Comparison of ENCODE assay signal across 13 cellular contexts in genomic region chr5:123429221-123429954, GRCh38. TPM values are rescaled to one million over a fixed set of nuclear protein-coding genes. Genes with fewer than 3 reads are reported as not detected.
DNase-seq lines count a peak whose midpoint lies in the region; ATAC-seq, FAIRE-seq and TF ChIP-seq lines count a peak whose summit lies in the region.
"Had no signal": no experiment of that assay in that cellular context is flagged by ENCODE, and none has a peak within 500 bp of the region (broad histone marks: within the 10 kb centered on the region; RNA-seq: fewer than 3 reads in every experiment).

No MANE protein-coding gene starts in this region.

- H3K9me2 ChIP-seq in Karpas-422 (replicated peaks; ENCODE audit: insufficient read depth, low read length) = no peaks in the 10 kb centered on the region

- H3K79me2 ChIP-seq in Karpas-422 (ENCODE audit: low read length) = no peaks in the 10 kb centered on the region
- no peaks in the 10 kb centered on the region for H3K79me2 ChIP-seq in H1 (ENCODE audit: control insufficient read depth in 1 of 2, insufficient read depth in 2 of 2, low read length in 2 of 2)

- H3K9ac ChIP-seq in Karpas-422 (ENCODE audit: low read length) = no peak overlapping the region
- no peak overlapping the region for H3K9ac ChIP-seq in H1 (replicated peaks in 1 of 4; ENCODE audit: extremely low read depth in 1 of 4, low read depth in 3 of 4, low read length in 3 of 4)

- H2AFZ ChIP-seq in Karpas-422 (ENCODE audit: low read length) (no peak overlapping the region), H1 (ENCODE audit: low read length) (peak overlapping the region; percentile 27; the same call in 1 of the 2 replicates)

- H2BK12ac ChIP-seq in H1 (ENCODE audit: low read depth, low read length) = no peak overlapping the region

- H3K9me3 ChIP-seq in Karpas-422 (ENCODE audit: low read length) = no peaks in the 10 kb centered on the region
- H3K9me3 ChIP-seq in H1 (ENCODE audit: insufficient read depth in 2 of 2, low read depth in 1 of 2, low read length in 1 of 2) = no peaks in the 10 kb centered on the region
- no peaks in the 10 kb centered on the region for H3K9me3 ChIP-seq in transverse colon

- H3K14ac ChIP-seq in H1 (ENCODE audit: insufficient read length) = no peak overlapping the region

- TF ChIP-seq RAD21 in H1 (IDR thresholded peaks at IDR 0.05 in 1 of 2, conservative IDR thresholded peaks at IDR 0.05 in 1 of 2; ENCODE audit: low read depth in 2 of 2, low read length in 2 of 2) = no peak

- ATAC-seq in omental fat pad (ENCODE audit: low FRiP score) (peak; percentile 54), HG02759 (IDR thresholded peaks at IDR 0.05; ENCODE audit: unreplicated experiment) (no peak)
- ATAC-seq: stimulated activated naive B cell treated with anti-CD40 and anti-IgM and Interleukin-4, amounts not matched to agents 10 μg/mL and 1 μg/mL and 100 μg/mL, for 72 hours had no signal

- in situ Hi-C loops in transverse colon (cut with MboI; ENCODE audit: low pct_ligation_motif_present in 1 of 4, low pct_unique_long_range_greater_than_20kb in 1 of 4, low sequenced_read_pairs in 3 of 4) = no loop called here

- WGBS in H1 (ENCODE audit: extremely low coverage in 1 of 2, insufficient coverage in 1 of 2, insufficient read length in 1 of 2, insufficient replicate concordance in 2 of 2, low coverage in 1 of 2, low lambda C conversion rate in 2 of 2, missing lambda C conversion rate in 1 of 2), 2 experiments = 86% methylated on average over 3 of the region's 3 CpGs; no CpG with 5 or more reads in 1 of the 2 experiments
- 90 to 93% methylated on average over 2 to 3 of the region's 3 CpGs for WGBS in transverse colon (ENCODE audit: low coverage in 1 of 2), 2 donors

- H2BK20ac ChIP-seq in H1 (ENCODE audit: low read length) = 0 out of 2 replicates have a peak overlapping the region, but pooled peaks have one; percentile 37

- no peaks in the 10 kb centered on the region for H3K79me1 ChIP-seq in H1 (ENCODE audit: low read depth, low read length)

- H2BK5ac ChIP-seq in H1 (ENCODE audit: low read depth, low read length) = no peak overlapping the region

- POLR2A ChIA-PET in H1 (lab: Charles Lee; ENCODE audit: partially characterized antibody) = no interaction called here

- H3K4me3 ChIP-seq in Karpas-422 (ENCODE audit: low read length) (no peak overlapping the region), H1 (ENCODE audit: extremely low read depth in 1 of 4, insufficient read depth in 2 of 4, low read depth in 3 of 4, low read length in 4 of 4) (no peak overlapping the region), transverse colon (no peak overlapping the region)

- no peak overlapping the region for H4K5ac ChIP-seq in H1 (ENCODE audit: insufficient read length, low read depth, low read length)

- H3K36me3 ChIP-seq in Karpas-422 (ENCODE audit: insufficient read depth, low read length) (no peaks in the 10 kb centered on the region), H1 (ENCODE audit: control insufficient read depth in 2 of 4, insufficient read depth in 4 of 4, low read length in 3 of 4) (no peaks in the 10 kb centered on the region), transverse colon (no peaks in the 10 kb centered on the region)

- H3K27me3 ChIP-seq in Karpas-422 (ENCODE audit: low read length) (no peaks in the 10 kb centered on the region), H1 (replicated peaks in 1 of 4; ENCODE audit: control insufficient read depth in 3 of 4, extremely low read depth in 1 of 4, insufficient read depth in 3 of 4, low read length in 3 of 4) (no peaks in the 10 kb centered on the region), transverse colon (no peaks in the 10 kb centered on the region)

- peak; percentile 37 for DNase-seq in SIG-M5 treated with dmso at 0.1 percent for 504 hours (lab: John Stamatoyannopoulos, UW; ENCODE audit: unreplicated experiment)
- no peak for DNase-seq in SIG-M5 (lab: John Stamatoyannopoulos, UW)
- peak; percentile 19 for DNase-seq in Karpas-422
- DNase-seq in H1 (ENCODE audit: low read depth in 1 of 2, low spot score in 2 of 2) = no peak
- DNase-seq in omental fat pad (ENCODE audit: low spot score) = no peak
- DNase-seq in transverse colon = no peak
- no peak for DNase-seq in GM12892 (ENCODE audit: insufficient read length)
- DNase-seq: 8988T; CD8-positive, alpha-beta memory T cell; NCI-H1092 treated with DMSO at 0.1 percent for 48 hours; stimulated activated naive B cell treated with anti-CD40 and anti-IgM and Interleukin-4, amounts not matched to agents 10 μg/mL and 1 μg/mL and 100 μg/mL, for 72 hours had no signal

- H4K91ac ChIP-seq in H1 (replicated peaks; ENCODE audit: insufficient read length, low read length) = no peak overlapping the region

- H3K18ac ChIP-seq in H1 (ENCODE audit: extremely low read depth, low read length) = no peak overlapping the region

- intact Hi-C loops in transverse colon (cut with DNase I; ENCODE audit: low total_unique reads) = no loop called here

- FAIRE-seq in H1 (lab: Jason Lieb, UNC) (no peak), GM12892 (lab: Jason Lieb, UNC) (no peak)
- FAIRE-seq: G401.6 had no signal

- H4K8ac ChIP-seq in H1 (ENCODE audit: extremely low read depth, insufficient read depth, low read length) = no peak overlapping the region

- H3K27ac ChIP-seq in Karpas-422 (ENCODE audit: low read length) (no peak overlapping the region), H1 (ENCODE audit: low read depth, low read length) (no peak overlapping the region), transverse colon (no peak overlapping the region)

- H3K4me1 ChIP-seq in Karpas-422 (ENCODE audit: low read length) (peaks cover under 1% of the 10 kb centered on the region), H1 (replicated peaks in 1 of 4; ENCODE audit: control insufficient read depth in 3 of 4, insufficient read depth in 4 of 4, low read length in 3 of 4) (no peaks in the 10 kb centered on the region), transverse colon (peaks cover 0 to under 1% (median 0%) of the 10 kb centered on the region in 4 donors)

- H3K23ac ChIP-seq in H1 (ENCODE audit: insufficient read length) = no peak overlapping the region

- no peak overlapping the region for H3K56ac ChIP-seq in H1 (replicated peaks; ENCODE audit: insufficient read length, low read depth, low read length)

- TF ChIP-seq POLR2A in H1 (IDR thresholded peaks at IDR 0.05; ENCODE audit: control extremely low read depth in 1 of 2, low read depth in 2 of 2, low read length in 2 of 2) (no peak), transverse colon (IDR thresholded peaks at IDR 0.05) (no peak), GM12892 (IDR thresholded peaks at IDR 0.05; ENCODE audit: low read depth, low read length) (no peak)

- H4K20me1 ChIP-seq in Karpas-422 (ENCODE audit: insufficient read depth, low read depth, low read length) (no peaks in the 10 kb centered on the region), H1 (replicated peaks in 1 of 2; ENCODE audit: control insufficient read depth in 1 of 2, insufficient read depth in 2 of 2, low read length in 2 of 2) (no peaks in the 10 kb centered on the region)

- no peaks in the 10 kb centered on the region for H3K23me2 ChIP-seq in H1 (ENCODE audit: low read depth, low read length)

- no peak overlapping the region for H2AK5ac ChIP-seq in H1 (ENCODE audit: low read depth, low read length)

- CTCF ChIA-PET in H1 (lab: Charles Lee; ENCODE audit: partially characterized antibody) = interaction anchor here (1.1 kb wide), 1 partner anchor 181 kb away, joined by 3 read pairs; no protein-coding TSS in a partner anchor

- TF ChIP-seq CTCF in H1 (IDR thresholded peaks at IDR 0.05; ENCODE audit: control extremely low read depth in 1 of 3, insufficient read depth in 1 of 3, low read depth in 1 of 3, low read length in 3 of 3) (no peak), omental fat pad (IDR thresholded peaks at IDR 0.05) (no peak), transverse colon (IDR thresholded peaks at IDR 0.05) (no peak)

- no peak overlapping the region for H2BK120ac ChIP-seq in H1 (replicated peaks; ENCODE audit: low read depth, low read length)

- no peak overlapping the region for H3K4me2 ChIP-seq in Karpas-422 (ENCODE audit: low read depth, low read length, poor library complexity, severe bottlenecking)
- H3K4me2 ChIP-seq in H1 (ENCODE audit: insufficient read depth in 1 of 2, low read depth in 2 of 2, low read length in 2 of 2) = no peak overlapping the region

- no peak for TF ChIP-seq EP300 in H1 (IDR thresholded peaks at IDR 0.05; ENCODE audit: borderline replicate concordance in 1 of 2, low read depth in 2 of 2, low read length in 2 of 2)
- no peak for TF ChIP-seq EP300 in transverse colon (IDR thresholded peaks at IDR 0.05; ENCODE audit: low read depth)

- no peak overlapping the region for H2BK15ac ChIP-seq in H1 (ENCODE audit: low read length)

- no peak overlapping the region for H3K4ac ChIP-seq in H1 (replicated peaks; ENCODE audit: insufficient read length, low read depth, low read length)

TF ChIP-seq in H1, 55 proteins besides CTCF, POLR2A, EP300 and RAD21:
- TF ChIP-seq KDM1A (IDR thresholded peaks at IDR 0.05; ENCODE audit: borderline replicate concordance, low read length) = no peak
- no peak for TF ChIP-seq PHF8 (conservative IDR thresholded peaks at IDR 0.05; ENCODE audit: low read depth, low read length)
- TF ChIP-seq ATF3 (IDR thresholded peaks at IDR 0.05; ENCODE audit: insufficient read depth, low read depth, low read length) = no peak
- TF ChIP-seq MAFK (IDR thresholded peaks at IDR 0.05; ENCODE audit: low read depth, low read length) = no peak
- no peak for TF ChIP-seq KDM4A (IDR thresholded peaks at IDR 0.05; ENCODE audit: low read depth, low read length, severe bottlenecking)
- TF ChIP-seq BRCA1 (IDR thresholded peaks at IDR 0.05; ENCODE audit: low read depth, low read length) = no peak

RNA-seq across cellular contexts. Expression of gene CEP120, which starts 6.2 kb away (rescaled TPM):
- total RNA-seq in Karpas-422 (2014; rRNA removed; shearing (Covaris generic); ENCODE audit: low replicate concordance) = 21.9 and 48.9 TPM in 2 replicates
- 17.9 and 19.2 TPM in 2 replicates for total RNA-seq in H1 (2021; fragmentation: NEBNext Ultra II Directional; extraction: Animal tissue kit (Norgen Biotek cat#: 25700))
- 8.5 and 9.3 TPM in 2 replicates for polyA plus RNA-seq in H1 (2011; rRNA removed)
- 7.3 TPM for polyA plus RNA-seq in H1 (2011; cell fraction: cytosol; rRNA removed)
- 16.5 TPM for polyA plus RNA-seq in H1 (2011; cell fraction: nucleus; rRNA removed)
- 6.1 to 9.0 TPM (median 7.3 TPM) in 4 replicates for polyA plus RNA-seq in H1 (2012, experiment 1 of 2)
- 0.56 TPM for polyA plus RNA-seq in H1 (2012, experiment 2 of 2)
- polyA plus RNA-seq in H1 (2013, experiment 1 of 2) = 8.7 TPM
- polyA plus RNA-seq in H1 (2013, experiment 2 of 2) = 7.8 TPM
- polyA minus RNA-seq in H1 (2011; rRNA and poly(A)+ RNA removed) = 58.7 and 80.4 TPM in 2 replicates
- polyA minus RNA-seq in H1 (2011; cell fraction: cytosol; rRNA and poly(A)+ RNA removed) = 15.0 TPM
- polyA minus RNA-seq in H1 (2011; cell fraction: nucleus; rRNA and poly(A)+ RNA removed) = 88.7 TPM
- total RNA-seq in omental fat pad (10 to 100 TPM; 11.3 to 35.0 (median 15.7) TPM), transverse colon (10 to 100 TPM in 3 of 4 donors, 1 to 10 TPM in 1; 7.6 to 24.3 (median 18.2) TPM)
- 10.5 TPM for polyA plus RNA-seq in GM12892 (2012; ENCODE audit: missing spikeins)

Comparison
In these comparisons a context has a peak if more than half of its experiments do, and no peak if none do; other contexts are left out.
1. DNase-seq: peak in SIG-M5 treated with dmso at 0.1 percent for 504 hours (single experiment) and Karpas-422 (single experiment); none in SIG-M5 (single experiment), H1 (0 of 2), omental fat pad (single experiment), transverse colon (single experiment) and GM12892 (single experiment).